ENCODE assay signal across 8 cellular contexts in genomic region chr6:87391334-87391733, GRCh38. TPM values are rescaled to one million over a fixed set of nuclear protein-coding genes. Genes with fewer than 3 reads are reported as not detected.
DNase-seq lines count a peak whose midpoint lies in the region; ATAC-seq and TF ChIP-seq lines count a peak whose summit lies in the region.

No MANE protein-coding gene starts in this region.

- DNase-seq in left ventricle myocardium inferior = no peak
- no peak for DNase-seq in right cardiac atrium
- peak; percentile 66 for DNase-seq in OCI-LY7 (ENCODE audit: low spot score)
- DNase-seq in fibroblast of peridontal ligament (ENCODE audit: extremely low read depth) = peak; percentile 29
- no peak for DNase-seq in upper lobe of right lung
- no peak for DNase-seq in central memory CD4-positive, alpha-beta T cell
- no peak for DNase-seq in uterus

- intact Hi-C loops in left ventricle myocardium inferior (cut with micrococcal nuclease) = no loop called here
- intact Hi-C loops in right cardiac atrium (cut with DNase I) = no loop called here
- intact Hi-C loops in OCI-LY7 (cut with micrococcal nuclease; ENCODE audit: unreplicated experiment) = loop anchor here (1.0 to 10.0 kb wide), 5 partner anchors 252 to 1481 kb away; no protein-coding TSS in a partner anchor
- intact Hi-C loops in upper lobe of right lung (cut with DNase I) = no loop called here
- intact Hi-C loops in uterus (cut with DNase I; ENCODE audit: low total_unique reads) = no loop called here

- no peaks in the 10 kb centered on the region for H4K20me1 ChIP-seq in OCI-LY7 (ENCODE audit: insufficient read depth, low read length)

- no peaks in the 10 kb centered on the region for H3K79me2 ChIP-seq in OCI-LY7 (ENCODE audit: insufficient read depth, low read depth, low read length)

- CTCF ChIA-PET in OCI-LY7 (lab: Charles Lee; ENCODE audit: unreplicated experiment) = no interaction called here

- no peaks in the 10 kb centered on the region for H3K9me2 ChIP-seq in OCI-LY7 (ENCODE audit: insufficient read depth, low read length)

- no peak overlapping the region for H2AFZ ChIP-seq in OCI-LY7 (ENCODE audit: low read length)

- no peaks in the 10 kb centered on the region for H3K36me3 ChIP-seq in left ventricle myocardium inferior
- H3K36me3 ChIP-seq in OCI-LY7 (ENCODE audit: insufficient read depth, low read length) = no peaks in the 10 kb centered on the region
- H3K36me3 ChIP-seq in upper lobe of right lung = no peaks in the 10 kb centered on the region
- H3K36me3 ChIP-seq in uterus = no peaks in the 10 kb centered on the region

- POLR2A ChIA-PET in OCI-LY7 (lab: Charles Lee) = interaction anchor here (0.6 kb wide), 1 partner anchor 325 kb away, joined by 3 read pairs; no protein-coding TSS in a partner anchor

- H3K4me1 ChIP-seq in left ventricle myocardium inferior (no peaks in the 10 kb centered on the region), right cardiac atrium (ENCODE audit: control insufficient read depth, insufficient read depth, low read length) (no peaks in the 10 kb centered on the region), OCI-LY7 (ENCODE audit: insufficient read depth, low read length, poor library complexity, severe bottlenecking) (peaks cover 11% of the 10 kb centered on the region), upper lobe of right lung (no peaks in the 10 kb centered on the region), uterus (no peaks in the 10 kb centered on the region)

- TF ChIP-seq CTCF in left ventricle myocardium inferior (IDR thresholded peaks at IDR 0.05; ENCODE audit: borderline replicate concordance) (peak; percentile 35), OCI-LY7 (conservative IDR thresholded peaks at IDR 0.05; ENCODE audit: low read length) (peak; percentile 81), upper lobe of right lung (IDR thresholded peaks at IDR 0.05) (peak; percentile 27), uterus (IDR thresholded peaks at IDR 0.05) (no peak)

- no peak for TF ChIP-seq POLR2A in uterus (IDR thresholded peaks at IDR 0.05)

- H3K4me3 ChIP-seq in left ventricle myocardium inferior = no peak overlapping the region
- no peak overlapping the region for H3K4me3 ChIP-seq in right cardiac atrium (ENCODE audit: low read length)
- H3K4me3 ChIP-seq in OCI-LY7 (ENCODE audit: low read depth, low read length, poor library complexity, severe bottlenecking) = no peak overlapping the region
- H3K4me3 ChIP-seq in upper lobe of right lung = no peak overlapping the region
- no peak overlapping the region for H3K4me3 ChIP-seq in uterus

- no peak overlapping the region for H3K4me2 ChIP-seq in OCI-LY7 (ENCODE audit: low read length)

- BruUV-seq in OCI-LY7 (replicated peaks; lab: Mats Ljungman, UMichigan) = no TSS peak

- no peak for ATAC-seq in right cardiac atrium
- peak; percentile 67 for ATAC-seq in HG03432 (IDR thresholded peaks at IDR 0.05; ENCODE audit: unreplicated experiment)
- peak; percentile 58 for ATAC-seq in upper lobe of right lung

- 57% methylated on average over 3 of the region's 3 CpGs for WGBS in right cardiac atrium

- no peak overlapping the region for H3K27ac ChIP-seq in left ventricle myocardium inferior (replicated peaks)
- H3K27ac ChIP-seq in right cardiac atrium (ENCODE audit: low read length) = no peak overlapping the region
- no peak overlapping the region for H3K27ac ChIP-seq in OCI-LY7 (ENCODE audit: low read depth, low read length, poor library complexity, severe bottlenecking)
- H3K27ac ChIP-seq in upper lobe of right lung = no peak overlapping the region
- no peak overlapping the region for H3K27ac ChIP-seq in uterus

- no peaks in the 10 kb centered on the region for H3K27me3 ChIP-seq in left ventricle myocardium inferior (ENCODE audit: low read depth)
- no peaks in the 10 kb centered on the region for H3K27me3 ChIP-seq in right cardiac atrium (ENCODE audit: control insufficient read depth, insufficient read depth)
- H3K27me3 ChIP-seq in upper lobe of right lung = no peaks in the 10 kb centered on the region
- H3K27me3 ChIP-seq in uterus = no peaks in the 10 kb centered on the region

- H3K9me3 ChIP-seq in left ventricle myocardium inferior (replicated peaks) (no peaks in the 10 kb centered on the region), right cardiac atrium (ENCODE audit: control insufficient read depth, low read length) (no peaks in the 10 kb centered on the region), OCI-LY7 (ENCODE audit: low read length) (no peaks in the 10 kb centered on the region), upper lobe of right lung (no peaks in the 10 kb centered on the region), uterus (no peaks in the 10 kb centered on the region)

RNA-seq across cellular contexts. Expression of gene CFAP206, which starts 16.4 kb away (rescaled TPM):
- 0.11 TPM for total RNA-seq in left ventricle myocardium inferior
- under 1 TPM in 3 of 4 donors, not detected in 1; 0.31 to 0.60 (median 0.50) TPM for total RNA-seq in right cardiac atrium
- 0.14 TPM for polyA plus RNA-seq in right cardiac atrium
- total RNA-seq in OCI-LY7 (2014; rRNA removed; shearing (Covaris generic)) = 0.19 TPM in 1 of 2 replicates, not detected in the other
- total RNA-seq in OCI-LY7 (2022) = 0.32 TPM in 1 of 2 replicates, not detected in the other
- total RNA-seq in upper lobe of right lung = 0.26 TPM
- 1 to 10 TPM in 2 of 4 donors, under 1 TPM in 1, not detected in 1; 0.52 to 3.9 (median 2.8) TPM for total RNA-seq in uterus

RNA-seq across cellular contexts. Expression of gene C6orf163, which starts 46.7 kb away (rescaled TPM):
- total RNA-seq in left ventricle myocardium inferior = 1.6 TPM
- 1 to 10 TPM; 2.0 to 4.3 (median 2.5) TPM for total RNA-seq in right cardiac atrium
- 1.6 TPM for polyA plus RNA-seq in right cardiac atrium
- 1.4 and 7.2 TPM in 2 replicates for total RNA-seq in OCI-LY7 (2014; rRNA removed; shearing (Covaris generic))
- 2.8 and 3.0 TPM in 2 replicates for total RNA-seq in OCI-LY7 (2022)
- 2.1 TPM for total RNA-seq in upper lobe of right lung
- 1 to 10 TPM in 2 of 4 donors, not detected in 2; 7.0 to 8.6 TPM for total RNA-seq in uterus

Comparison
In these comparisons a context has a peak if more than half of its experiments do, and no peak if none do; other contexts are left out.
1. DNase-seq: peak in OCI-LY7 (single experiment) and fibroblast of peridontal ligament (single experiment); none in left ventricle myocardium inferior (single experiment), right cardiac atrium (0 of 3), upper lobe of right lung (single experiment), central memory CD4-positive, alpha-beta T cell (single experiment) and uterus (0 of 2).
2. CTCF ChIP-seq: peak in left ventricle myocardium inferior (single experiment), OCI-LY7 (single experiment) and upper lobe of right lung (single experiment); none in uterus (0 of 4).
3. ATAC-seq: peak in HG03432 (single experiment) and upper lobe of right lung (single experiment); none in right cardiac atrium (0 of 2).